ENCODE assay signal across 11 cellular contexts in genomic region chr2:160379399-160379798, GRCh38.
DNase-seq lines count a peak whose midpoint lies in the region; ATAC-seq, FAIRE-seq and TF ChIP-seq lines count a peak whose summit lies in the region.
"Had no signal": no experiment of that assay in that cellular context is flagged by ENCODE, and none has a peak within 500 bp of the region (broad histone marks: within the 10 kb centered on the region; RNA-seq: fewer than 3 reads in every experiment).

No MANE protein-coding gene starts in this region.

- H3K9me1 ChIP-seq in K562 (ENCODE audit: control insufficient read depth, insufficient read depth, low read length), result no peaks in the 10 kb centered on the region

- no peaks in the 10 kb centered on the region for H3K4me1 ChIP-seq in K562 (replicated peaks in 1 of 2; ENCODE audit: control insufficient read depth in 2 of 2, insufficient read depth in 2 of 2, low read length in 2 of 2)
- peaks cover 53 to 97% of the 10 kb centered on the region in 2 donors for H3K4me1 ChIP-seq in left lung
- H3K4me1 ChIP-seq in tibial nerve, result peaks cover 5 to 90% (median 75%) of the 10 kb centered on the region in 4 donors

- H3K4me3 ChIP-seq in K562 (no peak overlapping the region), left lung (no peak overlapping the region), tibial nerve (no peak overlapping the region)
- H3K4me3 ChIP-seq: GM12878 had no signal

- no TSS peak for BruUV-seq in K562 (replicated peaks; lab: Mats Ljungman, UMichigan)

- no peaks in the 10 kb centered on the region for H3K27me3 ChIP-seq in K562 (ENCODE audit: control insufficient read depth in 2 of 2, insufficient read depth in 2 of 2, low read length in 2 of 2)
- no peaks in the 10 kb centered on the region for H3K27me3 ChIP-seq in left lung
- no peaks in the 10 kb centered on the region for H3K27me3 ChIP-seq in tibial nerve

- ATAC-seq in K562 (no peak), left lung (peak; percentile 34)
- ATAC-seq: activated CD8-positive, alpha-beta T cell treated with anti-CD3 and anti-CD28 coated beads, Interleukin-2, amount 10 ng/mL, durations not matched to agents 7 days and 5 days; GM12878; HCT116 had no signal

- peak; percentile 89 for DNase-seq in M059J (ENCODE audit: low read depth)
- no peak for DNase-seq in K562 (ENCODE audit: extremely low read depth in 1 of 4, low spot score in 3 of 4)
- no peak for DNase-seq in left lung
- DNase-seq in tibial nerve (ENCODE audit: low spot score in 2 of 2), result peak in 1 of 2 donors; percentile 42
- DNase-seq in NAMALWA (ENCODE audit: low spot score), result no peak
- DNase-seq in frontal cortex (ENCODE audit: low spot score in 2 of 2), result no peak
- no peak for DNase-seq in T1000 (lab: John Stamatoyannopoulos, UW)
- DNase-seq: activated CD8-positive, alpha-beta T cell treated with anti-CD3 and anti-CD28 coated beads, Interleukin-2, amount 10 ng/mL, durations not matched to agents 7 days and 5 days; stimulated activated naive CD4-positive, alpha-beta T cell treated with Interleukin-2 at 50 U/mL for 16 hours had no signal

- intact Hi-C loops in K562 (cut with micrococcal nuclease), result no loop called here
- intact Hi-C loops in left lung (cut with DNase I), result no loop called here

- WGBS in K562 (ENCODE audit: insufficient coverage, low coverage, missing lambda C conversion rate), result 2% methylated on average over 3 of the region's 3 CpGs
- 23 to 27% methylated on average over 3 of the region's 3 CpGs for WGBS in tibial nerve, 2 donors

- no peak overlapping the region for H3K4me2 ChIP-seq in K562 (ENCODE audit: insufficient read depth, low read length)

- no peaks in the 10 kb centered on the region for H3K36me3 ChIP-seq in K562 (ENCODE audit: control insufficient read depth, insufficient read depth, low read length)
- no peaks in the 10 kb centered on the region for H3K36me3 ChIP-seq in left lung
- H3K36me3 ChIP-seq in tibial nerve, result no peaks in the 10 kb centered on the region

- no peak for TF ChIP-seq POLR2A in K562 (conservative IDR thresholded peaks at IDR 0.05)
- no peak for TF ChIP-seq POLR2A in tibial nerve (IDR thresholded peaks at IDR 0.05)

- CTCF ChIA-PET in K562 (lab: Yijun Ruan, JAX; ENCODE audit: low intra/inter-chr PET ratio), result no interaction called here

- H2AFZ ChIP-seq in K562 (ENCODE audit: low read depth, low read length), result no peak overlapping the region

- POLR2A ChIA-PET in K562 (lab: Yijun Ruan, JAX), result no interaction called here

- no peak for TF ChIP-seq RAD21 in K562 (CRISPR knock-in tag; conservative IDR thresholded peaks at IDR 0.05 in 1 of 2, IDR thresholded peaks at IDR 0.05 in 1 of 2)

- no peaks in the 10 kb centered on the region for H4K20me1 ChIP-seq in K562 (replicated peaks; ENCODE audit: control insufficient read depth, insufficient read depth, low read length)

- H3K9me3 ChIP-seq in K562 (replicated peaks; ENCODE audit: control insufficient read depth, insufficient read depth, low read depth, low read length), result no peaks in the 10 kb centered on the region
- no peaks in the 10 kb centered on the region for H3K9me3 ChIP-seq in left lung
- no peaks in the 10 kb centered on the region for H3K9me3 ChIP-seq in tibial nerve

- no peak for FAIRE-seq in K562 (lab: Jason Lieb, UNC)
- no peak for FAIRE-seq in frontal cortex (lab: Jason Lieb, UNC)
- FAIRE-seq: GM12878 had no signal

- TF ChIP-seq EP300 in K562 (IDR thresholded peaks at IDR 0.05; ENCODE audit: low read length) (no peak), tibial nerve (IDR thresholded peaks at IDR 0.05) (peak; percentile 80 to 89)

- H3K27ac ChIP-seq in K562 (ENCODE audit: extremely low read depth, low read depth, low read length) (no peak overlapping the region), left lung (peak overlapping the region; percentile 76 to 88), tibial nerve (peak overlapping the region in 3 of 4 donors; percentile 31 to 81 (median 72))

- in situ Hi-C loops in K562 (cut with MboI), result no loop called here

- TF ChIP-seq CTCF in K562 (IDR thresholded peaks at IDR 0.05 in 2 of 3, conservative IDR thresholded peaks at IDR 0.05 in 1 of 3; ENCODE audit: insufficient read depth in 2 of 3, low read depth in 1 of 3, low read length in 3 of 3), result no peak
- TF ChIP-seq CTCF in left lung (IDR thresholded peaks at IDR 0.05), result no peak
- TF ChIP-seq CTCF in tibial nerve (IDR thresholded peaks at IDR 0.05), result no peak

- H3K9ac ChIP-seq in K562 (ENCODE audit: insufficient read depth in 1 of 2, low read depth in 2 of 2, low read length in 2 of 2), result no peak overlapping the region

- no peaks in the 10 kb centered on the region for H3K79me2 ChIP-seq in K562 (ENCODE audit: control insufficient read depth, insufficient read depth, low read length)

TF ChIP-seq in K562, 482 proteins besides CTCF, POLR2A, EP300 and RAD21:
- TF ChIP-seq CREBBP (IDR thresholded peaks at IDR 0.05; ENCODE audit: low read depth, low read length), result no peak
- peak; percentile 64 for TF ChIP-seq CEBPB (tag; IDR thresholded peaks at IDR 0.05)
- no peak for TF ChIP-seq PCBP2 (IDR thresholded peaks at IDR 0.05; ENCODE audit: low read depth, low read length, poor library complexity, severe bottlenecking)
- no peak for TF ChIP-seq CEBPG (CRISPR knock-in tag; IDR thresholded peaks at IDR 0.05)
- TF ChIP-seq CEBPG (tag; conservative IDR thresholded peaks at IDR 0.05 in 1 of 2, IDR thresholded peaks at IDR 0.05 in 1 of 2), result peak in 1 of 2 experiments; percentile 72; a peak in 2 of 4 replicates
- TF ChIP-seq TAF15 (IDR thresholded peaks at IDR 0.05; ENCODE audit: low read depth, low read length), result no peak
